ENCODE assay signal across 9 cellular contexts in genomic region chr3:5774337-5774736, GRCh38.
"Had no signal": no experiment of that assay in that cellular context is flagged by ENCODE, and none has a peak within 500 bp of the region (broad histone marks: within the 10 kb centered on the region; RNA-seq: fewer than 3 reads in every experiment).

No MANE protein-coding gene starts in this region.

- H3K27ac Mint-ChIP-seq: GM23338, H9 had no signal

- H3K4me2 ChIP-seq: GM23338, KMS-11 had no signal

- H2AFZ ChIP-seq: GM23338 had no signal

- FAIRE-seq: H1, H54, HTR-8/SVneo had no signal

- H3K9ac ChIP-seq: KMS-11 had no signal

- H3K27ac ChIP-seq: KMS-11 had no signal

- H3K4me1 Mint-ChIP-seq: GM23338, H9 had no signal

- H3K4me3 Mint-ChIP-seq: GM23338, H9 had no signal

- DNase-seq: H9, HCEC 1CT, IMR-90, KBM-7 had no signal

- H3K4me3 ChIP-seq: GM23338 had no signal

- ATAC-seq: GM23338 had no signal
